ENCODE assay signal across 23 cellular contexts in the genomic region with DNA sequence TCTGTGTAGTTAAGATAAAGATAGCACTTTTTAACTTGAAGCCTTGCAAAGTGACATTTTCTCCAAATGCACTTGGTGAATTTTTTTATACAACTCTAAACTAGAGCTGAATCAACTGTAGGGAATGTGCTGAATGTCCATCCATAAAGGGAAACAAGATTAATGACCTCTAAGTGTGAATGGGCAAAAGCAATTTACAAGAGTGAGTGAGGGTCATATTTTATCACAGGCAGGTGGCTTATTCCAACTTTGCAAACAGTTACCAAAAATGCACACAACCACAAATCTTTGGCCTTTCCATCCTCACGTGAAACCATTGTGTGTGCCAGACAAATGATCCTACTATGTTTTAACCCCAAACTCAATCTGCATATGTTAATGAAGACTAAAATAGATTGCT.
"Had no signal": no experiment of that assay in that cellular context is flagged by ENCODE, and none has a peak within 500 bp of the region (broad histone marks: within the 10 kb centered on the region; RNA-seq: fewer than 3 reads in every experiment).

No MANE protein-coding gene starts in this region.

- H3K9me3 ChIP-seq: esophagus squamous epithelium had no signal

- H3K4me1 ChIP-seq: esophagus squamous epithelium had no signal

- H3K27ac ChIP-seq: brain microvascular endothelial cell, coronary artery, epithelial cell of prostate, esophagus squamous epithelium, WERI-Rb-1 had no signal

- H3K36me3 ChIP-seq: brain microvascular endothelial cell, esophagus squamous epithelium, WERI-Rb-1 had no signal

- H3K4me3 ChIP-seq: coronary artery, esophagus squamous epithelium had no signal

- DNase-seq: activated B cell treated with CpG ODN at 0.5 μM for 24 hours; activated CD4-positive, alpha-beta T cell treated with anti-CD3 and anti-CD28 coated beads for 48 hours; activated CD4-positive, alpha-beta T cell treated with anti-CD3 and anti-CD28 coated beads, Interleukin-2, amount 50 U/mL, for 1 hour; activated CD4-positive, alpha-beta T cell treated with anti-CD3 and anti-CD28 coated beads, Interleukin-2, amount 50 U/mL, for 48 hours; activated CD8-positive, alpha-beta memory T cell treated with anti-CD3 and anti-CD28 coated beads for 24 hours; activated CD8-positive, alpha-beta T cell treated with anti-CD3 and anti-CD28 coated beads for 36 hours; activated effector memory CD4-positive, alpha-beta T cell treated with Interleukin-2 at 50 U/mL for 16 hours; activated gamma-delta T cell treated with Interleukin-2 at 50 U/mL for 16 hours; activated naive CD4-positive, alpha-beta T cell treated with anti-CD3 and anti-CD28 coated beads, Interleukin-2, amount 50 U/mL, for 16 hours; activated naive CD4-positive, alpha-beta T cell treated with Interleukin-2 at 50 U/mL for 16 hours; activated T-cell treated with anti-CD3 and anti-CD28 coated beads, Interleukin-2, amount 50 U/mL, for 4 hours; amniotic stem cell; anterior cingulate cortex; brain microvascular endothelial cell; effector CD4-positive, alpha-beta T cell; esophagus squamous epithelium; head of caudate nucleus; T-helper 1 cell; T-helper 17 cell; T1000; WERI-Rb-1 had no signal

- H3K27me3 ChIP-seq: brain microvascular endothelial cell, esophagus squamous epithelium had no signal
